In the genomic region with DNA sequence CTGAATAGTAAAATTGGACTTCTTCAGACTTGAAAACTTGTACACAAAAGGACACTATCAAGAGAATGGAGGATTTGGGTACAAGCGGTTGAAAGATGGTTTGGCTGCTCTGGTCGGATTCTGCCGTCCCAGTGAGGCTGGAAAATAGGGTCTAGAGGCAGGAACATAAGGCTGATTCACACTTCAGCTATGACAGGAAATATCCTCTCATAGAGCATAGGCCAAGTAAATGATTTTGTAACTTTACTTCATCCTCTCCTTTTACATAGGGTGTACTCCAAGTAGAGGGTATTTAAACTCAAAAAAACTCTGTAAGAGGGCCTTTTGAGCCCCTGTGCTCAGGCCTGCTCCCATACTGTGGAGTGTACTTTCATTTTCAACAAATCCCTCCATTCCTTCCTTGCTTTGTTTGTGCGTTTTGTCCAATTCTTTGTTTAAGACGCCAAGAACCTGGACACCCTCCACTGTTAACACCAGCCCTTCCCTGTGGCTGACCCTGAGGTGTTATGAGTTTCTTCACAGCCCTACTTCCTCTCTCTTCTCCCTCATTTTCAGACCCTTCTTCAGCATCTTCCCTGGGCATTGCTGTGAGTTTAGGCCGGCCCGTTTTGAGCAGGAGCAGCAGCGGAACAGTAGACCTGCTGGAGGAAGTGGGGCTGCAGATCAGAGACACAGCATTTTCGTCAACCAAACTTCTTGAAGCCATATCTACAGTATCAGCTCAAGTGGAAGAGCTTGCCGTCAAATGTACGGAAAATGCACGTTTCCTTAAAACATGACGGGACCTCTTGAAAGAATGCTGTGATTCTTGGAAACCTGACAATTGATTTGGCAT, we compare ENCODE assay signal across 14 cellular contexts. TPM values are rescaled to one million over a fixed set of nuclear protein-coding genes. Genes with fewer than 3 reads are reported as not detected.
A peak's percentile ranks its signal among the peaks of the same experiment; 100 is the strongest.
DNase-seq lines count a peak whose midpoint lies in the region; ATAC-seq, FAIRE-seq and TF ChIP-seq lines count a peak whose summit lies in the region.
"Had no signal": no experiment of that assay in that cellular context is flagged by ENCODE, and none has a peak within 500 bp of the region (broad histone marks: within the 10 kb centered on the region; RNA-seq: fewer than 3 reads in every experiment).

No MANE protein-coding gene starts in this region.

- H3K27ac ChIP-seq in endothelial cell of umbilical vein (ENCODE audit: insufficient read depth, low read depth, low read length), result peak overlapping the region; percentile 78
- H3K27ac ChIP-seq: esophagus squamous epithelium had no signal

- FAIRE-seq in endothelial cell of umbilical vein (lab: Jason Lieb, UNC) (peak; percentile 80), H54 (lab: Jason Lieb, UNC) (no peak)

- H4K20me1 ChIP-seq in endothelial cell of umbilical vein (replicated peaks; ENCODE audit: control insufficient read depth, extremely low read depth, insufficient read depth, low read length), result no peaks in the 10 kb centered on the region

- TF ChIP-seq POLR2A in endothelial cell of umbilical vein (IDR thresholded peaks at IDR 0.05; ENCODE audit: low read depth, low read length), result no peak
- TF ChIP-seq POLR2A in H54 (IDR thresholded peaks at IDR 0.05; ENCODE audit: low read depth, low read length), result no peak

- H3K9ac ChIP-seq in endothelial cell of umbilical vein (replicated peaks; ENCODE audit: extremely low read depth, insufficient read depth, low read length), result peak overlapping the region; percentile 65

- POLR2A ChIA-PET in activated CD8-positive, alpha-beta T cell treated with anti-CD3 and anti-CD28 coated beads for 36 hours (lab: Charles Lee), result no interaction called here
- POLR2A ChIA-PET in endothelial cell of umbilical vein (lab: Charles Lee), result interaction anchor here (0.6 kb wide), 1 partner anchor 63 kb away, joined by 3 read pairs; a partner anchor contains a TSS
- POLR2A ChIA-PET in HEK293T (lab: Yijun Ruan, JAX), result no interaction called here

- H3K36me3 ChIP-seq in endothelial cell of umbilical vein (ENCODE audit: control insufficient read depth in 2 of 2, extremely low read depth in 1 of 2, insufficient read depth in 2 of 2, low read length in 2 of 2), result no peaks in the 10 kb centered on the region
- H3K36me3 ChIP-seq: esophagus squamous epithelium had no signal

- BruUV-seq in endothelial cell of umbilical vein (replicated peaks; lab: Mats Ljungman, UMichigan), result TSS peak; percentile 76

- peak overlapping the region; percentile 62 for H2AFZ ChIP-seq in endothelial cell of umbilical vein (ENCODE audit: low read depth, low read length)

- H3K27me3 Mint-ChIP-seq in activated CD8-positive, alpha-beta T cell treated with anti-CD3 and anti-CD28 coated beads for 36 hours, result no peaks in the 10 kb centered on the region

- peaks cover 42% of the 10 kb centered on the region for H3K4me1 Mint-ChIP-seq in activated CD8-positive, alpha-beta T cell treated with anti-CD3 and anti-CD28 coated beads for 36 hours (ENCODE audit: low read depth)

- no peaks in the 10 kb centered on the region for H3K9me3 ChIP-seq in endothelial cell of umbilical vein (replicated peaks; ENCODE audit: control insufficient read depth, insufficient read depth, low read length)
- H3K9me3 ChIP-seq: esophagus squamous epithelium had no signal

- peaks cover 19% of the 10 kb centered on the region for H3K4me1 ChIP-seq in endothelial cell of umbilical vein (ENCODE audit: control insufficient read depth, extremely low read depth, insufficient read depth, low read length)
- H3K4me1 ChIP-seq: esophagus squamous epithelium had no signal

- H3K36me3 Mint-ChIP-seq in activated CD8-positive, alpha-beta T cell treated with anti-CD3 and anti-CD28 coated beads for 36 hours (ENCODE audit: low read depth), result peaks cover 8% of the 10 kb centered on the region

- dilution Hi-C loops in endothelial cell of umbilical vein (cut with MboI; ENCODE audit: extremely low pct_ligation_motif_present, low sequenced_read_pairs), result no loop called here

- peak overlapping the region; percentile 76 for H3K4me2 ChIP-seq in endothelial cell of umbilical vein (ENCODE audit: insufficient read depth, low read length)

- no peak for TF ChIP-seq CTCF in activated CD8-positive, alpha-beta T cell treated with anti-CD3 and anti-CD28 coated beads for 36 hours (IDR thresholded peaks at IDR 0.05)
- no peak for TF ChIP-seq CTCF in endothelial cell of umbilical vein (IDR thresholded peaks at IDR 0.05; ENCODE audit: extremely low read depth in 1 of 2, insufficient read depth in 1 of 2, low read depth in 1 of 2, low read length in 2 of 2)

- peak; percentile 14 for DNase-seq in stimulated activated CD4-positive, alpha-beta T cell treated with anti-CD3 and anti-CD28 coated beads, Interleukin-15, amount 100 ng/mL, for 24 hours
- DNase-seq in stimulated activated CD4-positive, alpha-beta T cell treated with anti-CD3 and anti-CD28 coated beads, Interleukin-1b, Interleukin-23, amount 100 ng/mL, for 48 hours, result no peak
- DNase-seq in activated CD8-positive, alpha-beta T cell treated with anti-CD3 and anti-CD28 coated beads for 36 hours, result no peak
- DNase-seq in endothelial cell of umbilical vein (ENCODE audit: low read depth, low spot score), result peak; percentile 52
- no peak for DNase-seq in GM19238 (ENCODE audit: insufficient read length, low spot score)
- no peak for DNase-seq in SIG-M5 (lab: John Stamatoyannopoulos, UW)
- no peak for DNase-seq in H54 (ENCODE audit: insufficient read length, low spot score)
- DNase-seq in HEK293T (ENCODE audit: extremely low spot score), result no peak
- DNase-seq: caudate nucleus, esophagus squamous epithelium, KBM-7, trophoblast cell had no signal

- H3K4me3 Mint-ChIP-seq in activated CD8-positive, alpha-beta T cell treated with anti-CD3 and anti-CD28 coated beads for 36 hours, result peak overlapping the region; percentile 69

- CTCF ChIA-PET in activated CD8-positive, alpha-beta T cell treated with anti-CD3 and anti-CD28 coated beads for 36 hours (lab: Charles Lee), result interaction anchor here (1.3 kb wide), 1 partner anchor 62 kb away, joined by 4 read pairs; no protein-coding TSS in a partner anchor
- CTCF ChIA-PET in endothelial cell of umbilical vein (lab: Charles Lee) (interaction anchor here (2.2 kb wide), 1 partner anchor 9 kb away, joined by 6 read pairs; no protein-coding TSS in a partner anchor), HEK293T (lab: Yijun Ruan, JAX) (no interaction called here)

- ATAC-seq in activated CD8-positive, alpha-beta T cell treated with anti-CD3 and anti-CD28 coated beads for 36 hours, result peak; percentile 35
- ATAC-seq: sciatic nerve had no signal

- H3K9me1 ChIP-seq in endothelial cell of umbilical vein (replicated peaks; ENCODE audit: control insufficient read depth, extremely low read depth, insufficient read depth, low read length), result no peaks in the 10 kb centered on the region

- H3K27me3 ChIP-seq in endothelial cell of umbilical vein (ENCODE audit: control insufficient read depth in 2 of 2, insufficient read depth in 2 of 2, low read length in 2 of 2), result no peaks in the 10 kb centered on the region
- H3K27me3 ChIP-seq: esophagus squamous epithelium had no signal

- peaks cover 5% of the 10 kb centered on the region for H3K9me3 Mint-ChIP-seq in activated CD8-positive, alpha-beta T cell treated with anti-CD3 and anti-CD28 coated beads for 36 hours

- H3K4me3 ChIP-seq in endothelial cell of umbilical vein (replicated peaks in 1 of 3; ENCODE audit: insufficient read depth in 1 of 3, low read depth in 1 of 3, low read length in 3 of 3), result peak overlapping the region in 1 of 3 experiments; percentile 11
- H3K4me3 ChIP-seq: esophagus squamous epithelium had no signal

- intact Hi-C loops in activated CD8-positive, alpha-beta T cell treated with anti-CD3 and anti-CD28 coated beads for 36 hours (cut with micrococcal nuclease), result no loop called here
- intact Hi-C loops in endothelial cell of umbilical vein (cut with micrococcal nuclease), result loop anchor here (5.0 kb wide), 1 partner anchor 520 kb away; no protein-coding TSS in a partner anchor

- H3K79me2 ChIP-seq in endothelial cell of umbilical vein (ENCODE audit: control insufficient read depth, insufficient read depth, low read length), result no peaks in the 10 kb centered on the region

- H3K27ac Mint-ChIP-seq in activated CD8-positive, alpha-beta T cell treated with anti-CD3 and anti-CD28 coated beads for 36 hours, result peak overlapping the region; percentile 89

TF ChIP-seq in endothelial cell of umbilical vein, 7 proteins besides CTCF, POLR2A, EP300 and RAD21:
- TF ChIP-seq FOS (IDR thresholded peaks at IDR 0.05; ENCODE audit: borderline replicate concordance, insufficient read depth, low read length) (peak; percentile 13), POLR2AphosphoS5 (IDR thresholded peaks at IDR 0.05; ENCODE audit: insufficient read depth, low read depth, low read length) (no peak)

TF ChIP-seq in HEK293T, 16 proteins besides CTCF, POLR2A, EP300 and RAD21 (continues in another document):
- TF ChIP-seq BHLHE40 (IDR thresholded peaks at IDR 0.05; ENCODE audit: borderline replicate concordance) (no peak), TARDBP (IDR thresholded peaks at IDR 0.05) (no peak), HDGF (IDR thresholded peaks at IDR 0.05; ENCODE audit: borderline replicate concordance) (no peak), ELF4 (IDR thresholded peaks at IDR 0.05) (no peak), FOXA1 (IDR thresholded peaks at IDR 0.05) (no peak), CTBP1 (IDR thresholded peaks at IDR 0.05; ENCODE audit: borderline replicate concordance) (no peak)

RNA-seq across cellular contexts. Expression of a gene that starts 7.2 kb away (rescaled TPM):
- 1 to 10 TPM in 1 of 2 experiments, under 1 TPM in 1; 0.56 to 1.3 TPM for total RNA-seq in activated CD8-positive, alpha-beta T cell treated with anti-CD3 and anti-CD28 coated beads for 36 hours
- not detected in 2 replicates for total RNA-seq in endothelial cell of umbilical vein
- 0.12 and 0.18 TPM in 2 replicates for polyA plus RNA-seq in endothelial cell of umbilical vein
- 0.21 and 0.32 TPM in 2 replicates for polyA plus RNA-seq in endothelial cell of umbilical vein (2011; cell fraction: cytosol; rRNA removed)
- 0.32 TPM in 1 of 2 replicates, not detected in the other for polyA plus RNA-seq in endothelial cell of umbilical vein (2011; cell fraction: nucleus; rRNA removed)
- 0.94 TPM in 1 of 2 replicates, not detected in the other for polyA plus RNA-seq in endothelial cell of umbilical vein (2012)
- 0.41 TPM in 1 of 2 replicates, not detected in the other for polyA minus RNA-seq in endothelial cell of umbilical vein
- not detected for polyA minus RNA-seq in endothelial cell of umbilical vein (2011; cell fraction: cytosol; rRNA and poly(A)+ RNA removed)
- polyA minus RNA-seq in endothelial cell of umbilical vein (2011; cell fraction: nucleus; rRNA and poly(A)+ RNA removed), result not detected in 2 replicates
- total RNA-seq: esophagus squamous epithelium, myocyte, sciatic nerve had no signal

RNA-seq across cellular contexts. Expression of a gene that starts 51.8 kb away (rescaled TPM):
- total RNA-seq in activated CD8-positive, alpha-beta T cell treated with anti-CD3 and anti-CD28 coated beads for 36 hours, result 1 to 10 TPM; 7.4 to 8.7 TPM
- 8.7 and 8.8 TPM in 2 replicates for total RNA-seq in endothelial cell of umbilical vein
- 2.1 and 3.1 TPM in 2 replicates for polyA plus RNA-seq in endothelial cell of umbilical vein
- polyA plus RNA-seq in endothelial cell of umbilical vein (2011; cell fraction: cytosol; rRNA removed), result 2.1 and 2.4 TPM in 2 replicates
- polyA plus RNA-seq in endothelial cell of umbilical vein (2011; cell fraction: nucleus; rRNA removed), result 3.3 and 5.0 TPM in 2 replicates
- polyA plus RNA-seq in endothelial cell of umbilical vein (2012), result 6.1 and 7.6 TPM in 2 replicates
- 12.9 and 13.2 TPM in 2 replicates for polyA minus RNA-seq in endothelial cell of umbilical vein
- polyA minus RNA-seq in endothelial cell of umbilical vein (2011; cell fraction: cytosol; rRNA and poly(A)+ RNA removed), result 17.9 TPM
- polyA minus RNA-seq in endothelial cell of umbilical vein (2011; cell fraction: nucleus; rRNA and poly(A)+ RNA removed), result 10.5 and 16.4 TPM in 2 replicates

Comparison
In these comparisons a context has a peak if more than half of its experiments do, and no peak if none do; other contexts are left out.
1. DNase-seq: peak in stimulated activated CD4-positive, alpha-beta T cell treated with anti-CD3 and anti-CD28 coated beads, Interleukin-15, amount 100 ng/mL, for 24 hours (single experiment) and endothelial cell of umbilical vein (single experiment); none in stimulated activated CD4-positive, alpha-beta T cell treated with anti-CD3 and anti-CD28 coated beads, Interleukin-1b, Interleukin-23, amount 100 ng/mL, for 48 hours (single experiment), activated CD8-positive, alpha-beta T cell treated with anti-CD3 and anti-CD28 coated beads for 36 hours (single experiment), GM19238 (single experiment), SIG-M5 (single experiment), H54 (single experiment) and HEK293T (single experiment).